Comparison of ENCODE assay signal across 17 cellular contexts in genomic region chr3:76026379-76026778, GRCh38.
DNase-seq lines count a peak whose midpoint lies in the region; ATAC-seq and TF ChIP-seq lines count a peak whose summit lies in the region.
"Had no signal": no experiment of that assay in that cellular context is flagged by ENCODE, and none has a peak within 500 bp of the region (broad histone marks: within the 10 kb centered on the region; RNA-seq: fewer than 3 reads in every experiment).

No MANE protein-coding gene starts in this region.

- peak; percentile 29 for DNase-seq in LHCN-M2 (ENCODE audit: low read depth)
- DNase-seq in dedifferentiated amniotic fluid mesenchymal stem cell (ENCODE audit: extremely low spot score): peak; percentile 33
- DNase-seq in mesothelial cell of epicardium (ENCODE audit: low spot score in 2 of 2, unreplicated experiment in 2 of 2): no peak
- DNase-seq in T-helper 9 cell: no peak
- no peak for DNase-seq in OCI-LY7 (ENCODE audit: low spot score)
- DNase-seq in NCI-H524 treated with DMSO at 0.1 percent for 48 hours (lab: John Stamatoyannopoulos, UW): no peak
- DNase-seq: 8988T; ACHN; C1 segment of cervical spinal cord; Calu3; CD4-positive, alpha-beta T cell; DMS79 had no signal

- no peak overlapping the region for H2AFZ ChIP-seq in OCI-LY7 (ENCODE audit: low read length)

- no peaks in the 10 kb centered on the region for H3K79me2 ChIP-seq in OCI-LY7 (ENCODE audit: insufficient read depth, low read depth, low read length)

- H3K4me1 Mint-ChIP-seq in mesothelial cell of epicardium: peaks cover 16% of the 10 kb centered on the region

- H3K9me3 ChIP-seq in BLaER1 (peaks cover 46% of the 10 kb centered on the region), OCI-LY7 (ENCODE audit: low read length) (no peaks in the 10 kb centered on the region)

- TF ChIP-seq CTCF in mesothelial cell of epicardium (IDR thresholded peaks at IDR 0.05; ENCODE audit: unreplicated experiment): no peak
- TF ChIP-seq CTCF in OCI-LY7 (conservative IDR thresholded peaks at IDR 0.05; ENCODE audit: low read length): no peak

- intact Hi-C loops in OCI-LY7 (cut with micrococcal nuclease; ENCODE audit: unreplicated experiment): no loop called here

- no peak for ATAC-seq in GM21360 (IDR thresholded peaks at IDR 0.05; ENCODE audit: unreplicated experiment)
- ATAC-seq: GM12878, HCT116, HepG2 had no signal

- H3K27ac Mint-ChIP-seq in mesothelial cell of epicardium: peak overlapping the region; percentile 5
- H3K27ac Mint-ChIP-seq: CD4-positive, alpha-beta T cell had no signal

- peaks cover 19% of the 10 kb centered on the region for H3K36me3 Mint-ChIP-seq in mesothelial cell of epicardium

- POLR2A ChIA-PET in OCI-LY7 (lab: Charles Lee): interaction anchor here (0.6 kb wide), 1 partner anchor 745 kb away, joined by 3 read pairs; no protein-coding TSS in a partner anchor

- BruUV-seq in OCI-LY7 (replicated peaks; lab: Mats Ljungman, UMichigan): no TSS peak

- H3K27ac ChIP-seq in BLaER1 (0 out of 2 replicates have a peak overlapping the region, but pooled peaks have one; percentile 51), OCI-LY7 (ENCODE audit: low read depth, low read length, poor library complexity, severe bottlenecking) (no peak overlapping the region)

- no peaks in the 10 kb centered on the region; the same call in 1 of the 2 replicates for H3K36me3 ChIP-seq in BLaER1
- H3K36me3 ChIP-seq in OCI-LY7 (ENCODE audit: insufficient read depth, low read length): no peaks in the 10 kb centered on the region

- H3K27me3 ChIP-seq in BLaER1: no peaks in the 10 kb centered on the region

- H3K4me3 ChIP-seq in BLaER1 (no peak overlapping the region), OCI-LY7 (ENCODE audit: low read depth, low read length, poor library complexity, severe bottlenecking) (no peak overlapping the region)
- H3K4me3 ChIP-seq: GM12878 had no signal

- no peak overlapping the region for H3K9ac ChIP-seq in BLaER1

- no peaks in the 10 kb centered on the region for H4K20me1 ChIP-seq in BLaER1
- H4K20me1 ChIP-seq in OCI-LY7 (ENCODE audit: insufficient read depth, low read length): no peaks in the 10 kb centered on the region

- H3K4me1 ChIP-seq in BLaER1 (0 out of 2 replicates have a peak, but pooled peaks cover 9% of the 10 kb centered on the region), OCI-LY7 (ENCODE audit: insufficient read depth, low read length, poor library complexity, severe bottlenecking) (no peaks in the 10 kb centered on the region)

- H3K9me3 Mint-ChIP-seq in mesothelial cell of epicardium: peaks cover 20% of the 10 kb centered on the region

- H3K9me2 ChIP-seq in OCI-LY7 (ENCODE audit: insufficient read depth, low read length): no peaks in the 10 kb centered on the region

- H3K4me2 ChIP-seq in BLaER1 (no peak overlapping the region), OCI-LY7 (ENCODE audit: low read length) (no peak overlapping the region)

- CTCF ChIA-PET in OCI-LY7 (lab: Charles Lee; ENCODE audit: unreplicated experiment): no interaction called here

- H3K27me3 Mint-ChIP-seq in mesothelial cell of epicardium (ENCODE audit: low read depth): no peaks in the 10 kb centered on the region
- H3K27me3 Mint-ChIP-seq: CD4-positive, alpha-beta T cell had no signal

- no peak overlapping the region for H3K4me3 Mint-ChIP-seq in mesothelial cell of epicardium
- H3K4me3 Mint-ChIP-seq: CD4-positive, alpha-beta T cell had no signal

Comparison
In these comparisons a context has a peak if more than half of its experiments do, and no peak if none do; other contexts are left out.
1. DNase-seq: peak in LHCN-M2 (single experiment) and dedifferentiated amniotic fluid mesenchymal stem cell (single experiment); none in mesothelial cell of epicardium (0 of 2), T-helper 9 cell (single experiment), OCI-LY7 (single experiment) and NCI-H524 treated with DMSO at 0.1 percent for 48 hours (single experiment).